11 cellular contexts compared by ENCODE assay signal in genomic region chr13:94303644-94304174, GRCh38.
"Had no signal": no experiment of that assay in that cellular context is flagged by ENCODE, and none has a peak within 500 bp of the region (broad histone marks: within the 10 kb centered on the region; RNA-seq: fewer than 3 reads in every experiment).

No MANE protein-coding gene starts in this region.

- H3K4me1 ChIP-seq: ascending aorta, parathyroid adenoma, right atrium auricular region had no signal

- H3K27me3 ChIP-seq: ascending aorta, esophagus muscularis mucosa, right atrium auricular region had no signal

- H3K27ac ChIP-seq: ascending aorta, esophagus muscularis mucosa, parathyroid adenoma, right atrium auricular region, WERI-Rb-1 had no signal

- H3K4me1 Mint-ChIP-seq: activated naive CD8-positive, alpha-beta T cell treated with anti-CD3 and anti-CD28 coated beads, Interleukin-2, amount 50 U/mL, for 24 hours had no signal

- H3K36me3 ChIP-seq: ascending aorta, esophagus muscularis mucosa, right atrium auricular region had no signal

- H3K9ac ChIP-seq: parathyroid adenoma had no signal

- DNase-seq: activated CD4-positive, alpha-beta T cell treated with anti-CD3 and anti-CD28 coated beads for 4 hours; activated naive CD4-positive, alpha-beta T cell treated with Interleukin-2 at 50 U/mL for 16 hours; activated naive CD8-positive, alpha-beta T cell treated with anti-CD3 and anti-CD28 coated beads, Interleukin-2, amount 50 U/mL, for 24 hours; midbrain; small intestine; T-helper 1 cell; WERI-Rb-1 had no signal

- H3K27me3 Mint-ChIP-seq: activated naive CD8-positive, alpha-beta T cell treated with anti-CD3 and anti-CD28 coated beads, Interleukin-2, amount 50 U/mL, for 24 hours had no signal

- H3K27ac Mint-ChIP-seq: activated naive CD8-positive, alpha-beta T cell treated with anti-CD3 and anti-CD28 coated beads, Interleukin-2, amount 50 U/mL, for 24 hours had no signal

- H3K4me3 Mint-ChIP-seq: activated naive CD8-positive, alpha-beta T cell treated with anti-CD3 and anti-CD28 coated beads, Interleukin-2, amount 50 U/mL, for 24 hours had no signal

- H3K9me3 Mint-ChIP-seq: activated naive CD8-positive, alpha-beta T cell treated with anti-CD3 and anti-CD28 coated beads, Interleukin-2, amount 50 U/mL, for 24 hours had no signal

- H3K9me3 ChIP-seq: ascending aorta, esophagus muscularis mucosa, right atrium auricular region had no signal

- ATAC-seq: activated naive CD8-positive, alpha-beta T cell treated with anti-CD3 and anti-CD28 coated beads, Interleukin-2, amount 50 U/mL, for 24 hours had no signal

- H3K4me3 ChIP-seq: ascending aorta, esophagus muscularis mucosa, right atrium auricular region had no signal
